9 cellular contexts compared by ENCODE assay signal in genomic region chrX:5876984-5877655, GRCh38.
DNase-seq lines count a peak whose midpoint lies in the region; ATAC-seq, FAIRE-seq and TF ChIP-seq lines count a peak whose summit lies in the region.
"Had no signal": no experiment of that assay in that cellular context is flagged by ENCODE, and none has a peak within 500 bp of the region (broad histone marks: within the 10 kb centered on the region; RNA-seq: fewer than 3 reads in every experiment).

No MANE protein-coding gene starts in this region.

- TF ChIP-seq POLR2A in stomach (IDR thresholded peaks at IDR 0.05): no peak

- ATAC-seq in GM19351 (IDR thresholded peaks at IDR 0.05; ENCODE audit: unreplicated experiment): peak; percentile 64
- no peak for ATAC-seq in GM19452 (IDR thresholded peaks at IDR 0.05; ENCODE audit: unreplicated experiment)
- no peak for ATAC-seq in GM21737 (IDR thresholded peaks at IDR 0.05; ENCODE audit: unreplicated experiment)

- H3K9ac ChIP-seq in keratinocyte (ENCODE audit: control insufficient read depth, extremely low read depth, insufficient read depth, low read length): no peak overlapping the region

- intact Hi-C loops in stomach (cut with DNase I; ENCODE audit: low total_unique reads): no loop called here

- no peaks in the 10 kb centered on the region for H3K4me1 ChIP-seq in keratinocyte (ENCODE audit: control insufficient read depth, extremely low read depth, insufficient read depth, low read length)
- no peaks in the 10 kb centered on the region for H3K4me1 ChIP-seq in stomach

- no peaks in the 10 kb centered on the region for H3K27me3 ChIP-seq in keratinocyte (ENCODE audit: control insufficient read depth, extremely low read depth, insufficient read depth, low read length)
- no peaks in the 10 kb centered on the region for H3K27me3 ChIP-seq in stomach

- dilution Hi-C loops in keratinocyte (cut with MboI; ENCODE audit: extremely low pct_ligation_motif_present, low sequenced_read_pairs): no loop called here

- POLR2A ChIA-PET in AG04449 (lab: Yijun Ruan, JAX): no interaction called here

- no peak overlapping the region for H3K4me2 ChIP-seq in keratinocyte (ENCODE audit: control insufficient read depth, extremely low read depth, insufficient read depth, low read depth, low read length)

- H3K27ac ChIP-seq in keratinocyte (ENCODE audit: control insufficient read depth, insufficient read depth, low read length) (no peak overlapping the region), stomach (no peak overlapping the region)

- no peak for FAIRE-seq in keratinocyte (lab: Jason Lieb, UNC)

- no peak overlapping the region for H2AFZ ChIP-seq in keratinocyte (ENCODE audit: control insufficient read depth, low read length)

- TF ChIP-seq EP300 in stomach (IDR thresholded peaks at IDR 0.05): no peak

- TF ChIP-seq CTCF in AG04449 (IDR thresholded peaks at IDR 0.05; ENCODE audit: insufficient read depth, low read length, missing control alignments) (peak; percentile 55), keratinocyte (optimal IDR thresholded peaks at IDR 0.05 in 1 of 3, IDR thresholded peaks at IDR 0.05 in 1 of 3, conservative IDR thresholded peaks at IDR 0.05 in 1 of 3; ENCODE audit: extremely low read depth in 1 of 3, insufficient read depth in 2 of 3, low read length in 3 of 3) (peak in 2 of 3 experiments; percentile 20 to 68), stomach (IDR thresholded peaks at IDR 0.05) (peak in 1 of 7 experiments; percentile 19)

- H3K4me3 ChIP-seq in AG04449 (ENCODE audit: low read depth, low read length) (no peak overlapping the region), keratinocyte (ENCODE audit: control insufficient read depth in 2 of 3, extremely low read depth in 1 of 3, insufficient read depth in 2 of 3, low read depth in 1 of 3, low read length in 3 of 3) (no peak overlapping the region), stomach (no peak overlapping the region)

- H3K79me2 ChIP-seq in keratinocyte (ENCODE audit: control insufficient read depth, insufficient read depth, low read length): no peaks in the 10 kb centered on the region

- no peaks in the 10 kb centered on the region for H4K20me1 ChIP-seq in keratinocyte (ENCODE audit: control insufficient read depth, extremely low read depth, insufficient read depth, low read length)

- H3K36me3 ChIP-seq in keratinocyte (ENCODE audit: control insufficient read depth in 2 of 2, extremely low read depth in 1 of 2, insufficient read depth in 2 of 2, low read length in 2 of 2) (no peaks in the 10 kb centered on the region), stomach (no peaks in the 10 kb centered on the region)

- no peak for DNase-seq in AG04449 (ENCODE audit: low read depth, low spot score)
- peak; percentile 36 for DNase-seq in RPMI8226
- no peak for DNase-seq in keratinocyte (ENCODE audit: low read depth, low spot score)
- no peak for DNase-seq in stomach
- no peak for DNase-seq in activated effector memory CD4-positive, alpha-beta T cell treated with anti-CD3 and anti-CD28 coated beads, Interleukin-2, amount 50 U/mL, for 16 hours
- DNase-seq: activated gamma-delta T cell treated with Interleukin-2 at 50 U/mL for 16 hours had no signal

- CTCF ChIA-PET in AG04449 (lab: Yijun Ruan, JAX): interaction anchor here (0.7 to 1.4 kb wide), 5 partner anchors 8 to 1914 kb away, joined by 3 to 7 read pairs (median 3); no protein-coding TSS in a partner anchor

- H3K9me1 ChIP-seq in keratinocyte (ENCODE audit: control insufficient read depth, extremely low read depth, insufficient read depth, low read length): no peaks in the 10 kb centered on the region

- H3K9me3 ChIP-seq in keratinocyte (ENCODE audit: control insufficient read depth, low read depth, low read length) (no peaks in the 10 kb centered on the region), stomach (no peaks in the 10 kb centered on the region)

- 31 to 43% (median 33%) methylated on average over 13 of the region's 13 CpGs for WGBS in stomach, 5 donors
